In the genomic region with DNA sequence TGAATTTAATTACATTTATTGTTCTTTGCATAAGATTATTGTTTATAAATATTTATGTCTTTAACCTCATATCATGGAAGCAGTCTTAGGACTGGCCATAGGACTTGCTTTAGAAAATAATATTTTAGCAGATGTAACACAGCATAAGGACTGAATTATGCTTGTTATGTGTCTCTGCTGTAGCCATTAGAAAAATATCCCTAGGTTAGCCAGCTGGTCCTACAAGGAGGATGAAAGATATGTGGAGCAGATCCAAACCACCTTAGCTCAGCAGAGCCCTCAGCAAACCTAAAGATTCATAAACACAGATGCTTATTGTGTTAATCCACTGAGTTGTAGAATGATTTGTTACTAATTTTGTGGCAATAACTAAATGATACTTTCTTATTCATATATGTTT, we compare ENCODE assay signal across 12 cellular contexts.
"Had no signal": no experiment of that assay in that cellular context is flagged by ENCODE, and none has a peak within 500 bp of the region (broad histone marks: within the 10 kb centered on the region; RNA-seq: fewer than 3 reads in every experiment).

No MANE protein-coding gene starts in this region.

- H3K36me3 Mint-ChIP-seq: activated naive CD4-positive, alpha-beta T cell treated with anti-CD3 and anti-CD28 coated beads, Interleukin-2, amount 50 U/mL, for 24 hours; memory B cell had no signal

- DNase-seq: activated CD4-positive, alpha-beta T cell treated with anti-CD3 and anti-CD28 coated beads, Interleukin-2, amount 50 U/mL, for 4 hours; activated gamma-delta T cell; activated T-cell treated with anti-CD3 and anti-CD28 coated beads, Interleukin-2, amount 50 U/mL, for 72 hours; WERI-Rb-1 had no signal

- H3K4me1 Mint-ChIP-seq: activated naive CD4-positive, alpha-beta T cell treated with anti-CD3 and anti-CD28 coated beads, Interleukin-2, amount 50 U/mL, for 24 hours; memory B cell had no signal

- H3K4me3 ChIP-seq: ascending aorta, cardiac muscle cell, tibial nerve had no signal

- H3K9me3 Mint-ChIP-seq: activated naive CD4-positive, alpha-beta T cell treated with anti-CD3 and anti-CD28 coated beads, Interleukin-2, amount 50 U/mL, for 24 hours; memory B cell; stimulated activated naive CD8-positive, alpha-beta T cell treated with anti-CD3 and anti-CD28 coated beads, Interleukin-15, Interleukin-2, amounts not matched to agents 100 ng/mL and 50 ng/mL, for 24 hours; T-helper 1 cell treated with Interleukin-12 subunit alpha and Interleukin-12 subunit beta and Interleukin-4 antibody, amounts not matched to agents 30 μg/mL and 1 μg/mL, for 36 hours had no signal

- H3K4me3 Mint-ChIP-seq: activated naive CD4-positive, alpha-beta T cell treated with anti-CD3 and anti-CD28 coated beads, Interleukin-2, amount 50 U/mL, for 24 hours; activated T-cell treated with anti-CD3 and anti-CD28 coated beads, Interleukin-2, amount 50 U/mL, for 72 hours; memory B cell; stimulated activated naive CD8-positive, alpha-beta T cell treated with anti-CD3 and anti-CD28 coated beads, Interleukin-15, Interleukin-2, amounts not matched to agents 100 ng/mL and 50 ng/mL, for 24 hours; T-helper 1 cell treated with Interleukin-12 subunit alpha and Interleukin-12 subunit beta and Interleukin-4 antibody, amounts not matched to agents 30 μg/mL and 1 μg/mL, for 36 hours had no signal

- H3K27me3 Mint-ChIP-seq: activated naive CD4-positive, alpha-beta T cell treated with anti-CD3 and anti-CD28 coated beads, Interleukin-2, amount 50 U/mL, for 24 hours had no signal

- H3K27ac Mint-ChIP-seq: activated naive CD4-positive, alpha-beta T cell treated with anti-CD3 and anti-CD28 coated beads, Interleukin-2, amount 50 U/mL, for 24 hours; activated T-cell treated with anti-CD3 and anti-CD28 coated beads, Interleukin-2, amount 50 U/mL, for 72 hours; memory B cell; progenitor cell of endocrine pancreas; stimulated activated naive CD8-positive, alpha-beta T cell treated with anti-CD3 and anti-CD28 coated beads, Interleukin-15, Interleukin-2, amounts not matched to agents 100 ng/mL and 50 ng/mL, for 24 hours; T-helper 1 cell treated with Interleukin-12 subunit alpha and Interleukin-12 subunit beta and Interleukin-4 antibody, amounts not matched to agents 30 μg/mL and 1 μg/mL, for 36 hours had no signal
